In genomic region chr9:127128341-127129072, GRCh38 we compare ENCODE assay signal across 9 cellular contexts. TPM values are rescaled to one million over a fixed set of nuclear protein-coding genes. Genes with fewer than 3 reads are reported as not detected.
DNase-seq lines count a peak whose midpoint lies in the region; ATAC-seq and TF ChIP-seq lines count a peak whose summit lies in the region.
"Had no signal": no experiment of that assay in that cellular context is flagged by ENCODE, and none has a peak within 500 bp of the region (broad histone marks: within the 10 kb centered on the region; RNA-seq: fewer than 3 reads in every experiment).

No MANE protein-coding gene starts in this region.

- TF ChIP-seq CTCF in epithelial cell of esophagus (IDR thresholded peaks at IDR 0.05; ENCODE audit: insufficient read depth, low read depth, low read length, missing control alignments) (no peak), transverse colon (IDR thresholded peaks at IDR 0.05) (no peak)

- H3K36me3 ChIP-seq in transverse colon: no peaks in the 10 kb centered on the region

- no peaks in the 10 kb centered on the region for H3K27me3 ChIP-seq in transverse colon

- WGBS in transverse colon (ENCODE audit: low coverage in 1 of 2), 2 donors: 76% methylated on average over 9 of the region's 9 CpGs; no CpG with 5 or more reads in 1 of the 2 donors

- H3K9me3 ChIP-seq in transverse colon: no peaks in the 10 kb centered on the region

- H3K4me1 ChIP-seq in transverse colon: peaks cover 6 to 27% (median 13%) of the 10 kb centered on the region in 4 donors

- in situ Hi-C loops in transverse colon (cut with MboI; ENCODE audit: low pct_ligation_motif_present in 1 of 4, low pct_unique_long_range_greater_than_20kb in 1 of 4, low sequenced_read_pairs in 3 of 4): no loop called here

- intact Hi-C loops in transverse colon (cut with DNase I; ENCODE audit: low total_unique reads): no loop called here

- H3K4me3 ChIP-seq in epithelial cell of esophagus (ENCODE audit: low read length): no peak overlapping the region
- H3K4me3 ChIP-seq in transverse colon: no peak overlapping the region

- TF ChIP-seq EP300 in transverse colon (IDR thresholded peaks at IDR 0.05; ENCODE audit: low read depth): no peak

- DNase-seq in NCI-H524 (lab: John Stamatoyannopoulos, UW): peak; percentile 92 to 96
- DNase-seq in epithelial cell of esophagus (ENCODE audit: low read depth): peak; percentile 86
- DNase-seq in medulla oblongata (ENCODE audit: extremely low spot score): peak; percentile 71
- no peak for DNase-seq in transverse colon
- DNase-seq in stimulated activated CD4-positive, alpha-beta T cell treated with anti-CD3 and anti-CD28 coated beads, Interleukin-12 subunit alpha, Interleukin-12 subunit beta, amount 100 ng/mL, for 4 hours: no peak
- no peak for DNase-seq in UCSD-AML1 (lab: John Stamatoyannopoulos, UW; ENCODE audit: unreplicated experiment)
- DNase-seq: HFFc6, NCI-H2171 treated with DMSO at 0.1 percent for 48 hours had no signal

- H3K27ac ChIP-seq in transverse colon: peak overlapping the region; percentile 27 to 57 (median 52)

- no peak for TF ChIP-seq POLR2A in transverse colon (IDR thresholded peaks at IDR 0.05)

- ATAC-seq in GM21717 (IDR thresholded peaks at IDR 0.05; ENCODE audit: unreplicated experiment): no peak

RNA-seq across cellular contexts. Expression of gene ANGPTL2, which starts 6.1 kb away (rescaled TPM):
- 10 to 100 TPM; 11.0 to 30.8 (median 13.1) TPM for total RNA-seq in transverse colon

Comparison
In these comparisons a context has a peak if more than half of its experiments do, and no peak if none do; other contexts are left out.
1. DNase-seq: peak in NCI-H524 (2 of 2), epithelial cell of esophagus (single experiment) and medulla oblongata (single experiment); none in transverse colon (single experiment), stimulated activated CD4-positive, alpha-beta T cell treated with anti-CD3 and anti-CD28 coated beads, Interleukin-12 subunit alpha, Interleukin-12 subunit beta, amount 100 ng/mL, for 4 hours (single experiment) and UCSD-AML1 (single experiment).